Comparison of ENCODE assay signal across 8 cellular contexts in the genomic region with DNA sequence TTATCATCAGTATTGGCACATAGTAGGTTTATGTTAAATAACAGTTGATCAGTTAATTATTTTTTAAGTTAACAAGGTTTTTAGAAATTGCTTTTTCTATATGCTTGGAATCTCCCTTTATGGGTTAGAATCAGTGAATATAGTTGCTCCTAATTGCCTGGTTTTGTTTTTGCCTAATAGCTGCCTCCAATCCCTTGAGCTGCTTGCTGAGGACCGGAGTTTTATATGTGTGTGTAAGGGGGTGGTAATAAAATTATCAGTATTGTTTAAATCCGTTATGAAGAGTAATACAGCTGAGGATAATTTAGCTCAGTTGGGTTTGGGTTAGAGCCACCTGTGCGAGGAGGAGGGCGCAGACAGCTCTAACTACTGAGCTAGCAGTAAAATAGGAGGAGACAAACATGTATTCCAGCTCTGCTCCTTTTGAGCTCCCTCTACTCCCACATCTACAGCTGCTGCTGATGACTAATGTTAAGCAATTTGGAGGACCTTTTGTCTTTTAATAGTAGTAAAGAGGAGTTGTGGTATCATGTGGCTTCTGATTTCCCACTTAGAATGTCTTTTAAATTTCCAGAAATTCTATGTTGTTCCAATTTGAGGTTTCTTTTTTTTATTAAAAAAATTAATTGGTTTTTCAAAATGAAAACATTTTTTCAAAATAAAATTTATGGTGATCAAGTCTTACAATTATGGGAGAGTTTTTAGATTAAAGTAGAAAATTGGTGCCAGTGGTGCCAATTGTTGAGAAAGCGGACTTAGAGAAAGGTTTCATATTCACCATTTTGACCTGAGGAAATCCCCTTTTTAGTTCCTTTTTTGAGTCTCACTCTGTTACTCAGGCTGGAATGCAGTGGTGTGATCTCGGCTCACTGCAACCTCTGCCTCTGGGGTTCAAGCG.
DNase-seq lines count a peak whose midpoint lies in the region; ATAC-seq and TF ChIP-seq lines count a peak whose summit lies in the region.

No MANE protein-coding gene starts in this region.

- H3K9me3 Mint-ChIP-seq in natural killer cell, result no peaks in the 10 kb centered on the region

- no peak for TF ChIP-seq CTCF in natural killer cell (IDR thresholded peaks at IDR 0.05)

- intact Hi-C loops in natural killer cell (cut with micrococcal nuclease), result no loop called here

- H3K4me3 Mint-ChIP-seq in natural killer cell, result no peak overlapping the region

- DNase-seq in GM04503 (ENCODE audit: low read depth) (peak; percentile 12), left kidney (ENCODE audit: low read depth, low spot score) (peak; percentile 18), NCI-H510A (lab: John Stamatoyannopoulos, UW) (no peak), HEK293T (ENCODE audit: extremely low spot score) (no peak), natural killer cell (no peak)
- DNase-seq in stimulated activated naive CD4-positive, alpha-beta T cell treated with Interleukin-2 at 50 U/mL for 16 hours (lab: John Stamatoyannopoulos, UW), result no peak

- POLR2A ChIA-PET in HEK293T (lab: Yijun Ruan, JAX), result interaction anchor here (1.0 kb wide), 1 partner anchor 62 kb away, joined by 7 read pairs; a partner anchor contains a TSS

- no peaks in the 10 kb centered on the region for H3K27me3 Mint-ChIP-seq in natural killer cell (ENCODE audit: low read depth in 2 of 2)

- H3K36me3 Mint-ChIP-seq in natural killer cell, result no peaks in the 10 kb centered on the region

- ATAC-seq in HG03045 (IDR thresholded peaks at IDR 0.05; ENCODE audit: unreplicated experiment) (peak; percentile 46), SK-N-SH treated with all-trans-retinoic acid at 6 μM for 48 hours (peak; percentile 92), natural killer cell (no peak)

- CTCF ChIA-PET in HEK293T (lab: Yijun Ruan, JAX), result interaction anchor here (0.5 to 0.8 kb wide), 3 partner anchors 19 to 153 kb away, joined by 3 to 4 read pairs (median 3); no protein-coding TSS in a partner anchor

- no peak overlapping the region for H3K27ac Mint-ChIP-seq in natural killer cell

- no peaks in the 10 kb centered on the region for H3K4me1 Mint-ChIP-seq in natural killer cell

TF ChIP-seq in SK-N-SH treated with all-trans-retinoic acid at 6 μM for 48 hours, 23 proteins besides CTCF, POLR2A, EP300 and RAD21:
- TF ChIP-seq ZNF8 (CRISPR knock-in tag; IDR thresholded peaks at IDR 0.05) (no peak), TOX (CRISPR knock-in tag; IDR thresholded peaks at IDR 0.05; ENCODE audit: borderline replicate concordance) (no peak), ZNF565 (CRISPR knock-in tag; conservative IDR thresholded peaks at IDR 0.05; ENCODE audit: low read depth) (no peak), OSR1 (CRISPR knock-in tag; IDR thresholded peaks at IDR 0.05) (no peak)
- TF ChIP-seq, protein P1, sequence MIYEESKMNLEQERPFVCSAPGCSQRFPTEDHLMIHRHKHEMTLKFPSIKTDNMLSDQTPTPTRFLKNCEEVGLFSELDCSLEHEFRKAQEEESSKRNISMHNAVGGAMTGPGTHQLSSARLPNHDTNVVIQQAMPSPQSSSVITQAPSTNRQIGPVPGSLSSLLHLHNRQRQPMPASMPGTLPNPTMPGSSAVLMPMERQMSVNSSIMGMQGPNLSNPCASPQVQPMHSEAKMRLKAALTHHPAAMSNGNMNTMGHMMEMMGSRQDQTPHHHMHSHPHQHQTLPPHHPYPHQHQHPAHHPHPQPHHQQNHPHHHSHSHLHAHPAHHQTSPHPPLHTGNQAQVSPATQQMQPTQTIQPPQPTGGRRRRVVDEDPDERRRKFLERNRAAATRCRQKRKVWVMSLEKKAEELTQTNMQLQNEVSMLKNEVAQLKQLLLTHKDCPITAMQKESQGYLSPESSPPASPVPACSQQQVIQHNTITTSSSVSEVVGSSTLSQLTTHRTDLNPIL (CRISPR knock-in tag; IDR thresholded peaks at IDR 0.05; ENCODE audit: low read depth), result no peak
- TF ChIP-seq, protein P2, sequence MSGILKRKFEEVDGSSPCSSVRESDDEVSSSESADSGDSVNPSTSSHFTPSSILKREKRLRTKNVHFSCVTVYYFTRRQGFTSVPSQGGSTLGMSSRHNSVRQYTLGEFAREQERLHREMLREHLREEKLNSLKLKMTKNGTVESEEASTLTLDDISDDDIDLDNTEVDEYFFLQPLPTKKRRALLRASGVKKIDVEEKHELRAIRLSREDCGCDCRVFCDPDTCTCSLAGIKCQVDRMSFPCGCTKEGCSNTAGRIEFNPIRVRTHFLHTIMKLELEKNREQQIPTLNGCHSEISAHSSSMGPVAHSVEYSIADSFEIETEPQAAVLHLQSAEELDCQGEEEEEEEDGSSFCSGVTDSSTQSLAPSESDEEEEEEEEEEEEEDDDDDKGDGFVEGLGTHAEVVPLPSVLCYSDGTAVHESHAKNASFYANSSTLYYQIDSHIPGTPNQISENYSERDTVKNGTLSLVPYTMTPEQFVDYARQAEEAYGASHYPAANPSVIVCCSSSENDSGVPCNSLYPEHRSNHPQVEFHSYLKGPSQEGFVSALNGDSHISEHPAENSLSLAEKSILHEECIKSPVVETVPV (CRISPR knock-in tag; IDR thresholded peaks at IDR 0.05), result no peak

TF ChIP-seq in HEK293T, 16 proteins besides CTCF, POLR2A, EP300 and RAD21:
- no peak for TF ChIP-seq FOXA1 (IDR thresholded peaks at IDR 0.05)
- TF ChIP-seq ARNT (IDR thresholded peaks at IDR 0.05), result no peak
- TF ChIP-seq, protein P3, sequence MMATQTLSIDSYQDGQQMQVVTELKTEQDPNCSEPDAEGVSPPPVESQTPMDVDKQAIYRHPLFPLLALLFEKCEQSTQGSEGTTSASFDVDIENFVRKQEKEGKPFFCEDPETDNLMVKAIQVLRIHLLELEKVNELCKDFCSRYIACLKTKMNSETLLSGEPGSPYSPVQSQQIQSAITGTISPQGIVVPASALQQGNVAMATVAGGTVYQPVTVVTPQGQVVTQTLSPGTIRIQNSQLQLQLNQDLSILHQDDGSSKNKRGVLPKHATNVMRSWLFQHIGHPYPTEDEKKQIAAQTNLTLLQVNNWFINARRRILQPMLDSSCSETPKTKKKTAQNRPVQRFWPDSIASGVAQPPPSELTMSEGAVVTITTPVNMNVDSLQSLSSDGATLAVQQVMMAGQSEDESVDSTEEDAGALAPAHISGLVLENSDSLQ (IDR thresholded peaks at IDR 0.05), result no peak
- TF ChIP-seq HDGF (IDR thresholded peaks at IDR 0.05; ENCODE audit: borderline replicate concordance), result no peak
- TF ChIP-seq L3MBTL2 (conservative IDR thresholded peaks at IDR 0.05), result no peak
TF ChIP-seq in HEK293T: peak in this region for 0.

Comparison
In these comparisons a context has a peak if more than half of its experiments do, and no peak if none do; other contexts are left out.
1. DNase-seq: peak in GM04503 (single experiment) and left kidney (single experiment); none in NCI-H510A (single experiment), stimulated activated naive CD4-positive, alpha-beta T cell treated with Interleukin-2 at 50 U/mL for 16 hours (single experiment), HEK293T (single experiment) and natural killer cell (single experiment).
2. ATAC-seq: peak in HG03045 (single experiment) and SK-N-SH treated with all-trans-retinoic acid at 6 μM for 48 hours (single experiment); none in natural killer cell (0 of 3).